In genomic region chr4:1194028-1194900, GRCh38 we compare ENCODE assay signal across 9 cellular contexts. TPM values are rescaled to one million over a fixed set of nuclear protein-coding genes. Genes with fewer than 3 reads are reported as not detected.
DNase-seq lines count a peak whose midpoint lies in the region; ATAC-seq and TF ChIP-seq lines count a peak whose summit lies in the region.
"Had no signal": no experiment of that assay in that cellular context is flagged by ENCODE, and none has a peak within 500 bp of the region (broad histone marks: within the 10 kb centered on the region; RNA-seq: fewer than 3 reads in every experiment).

No MANE protein-coding gene starts in this region.

- no peak overlapping the region for H3K4me3 Mint-ChIP-seq in GM23338
- H3K4me3 Mint-ChIP-seq in stimulated activated naive B cell treated with anti-CD40 and anti-IgM and Interleukin-4, amounts not matched to agents 10 μg/mL and 1 μg/mL and 100 μg/mL, for 72 hours, result no peak overlapping the region
- H3K4me3 Mint-ChIP-seq: dendritic cell treated with granulocyte-macrophage colony-stimulating factor and Interleukin-4, amounts not matched to agents 40 ng/mL and 50 ng/mL, for 4 days had no signal

- H3K9me3 Mint-ChIP-seq in GM23338, result no peaks in the 10 kb centered on the region; the same call in 2 of the 3 replicates
- H3K9me3 Mint-ChIP-seq in stimulated activated naive B cell treated with anti-CD40 and anti-IgM and Interleukin-4, amounts not matched to agents 10 μg/mL and 1 μg/mL and 100 μg/mL, for 72 hours, result peaks cover 2 to 5% of the 10 kb centered on the region in 2 donors
- H3K9me3 Mint-ChIP-seq: dendritic cell treated with granulocyte-macrophage colony-stimulating factor and Interleukin-4, amounts not matched to agents 40 ng/mL and 50 ng/mL, for 4 days had no signal

- peak; percentile 57 for DNase-seq in GM23338 (ENCODE audit: low spot score)
- peak in 1 of 2 donors; percentile 85 for DNase-seq in ascending aorta (ENCODE audit: low spot score in 2 of 2)
- DNase-seq in hypothalamus (lab: John Stamatoyannopoulos, UW), result peak in 34 of 51 donors; percentile 8 to 76 (median 55)
- peak; percentile 0 for DNase-seq in stimulated activated naive B cell treated with anti-CD40 and anti-IgM and Interleukin-4, amounts not matched to agents 10 μg/mL and 1 μg/mL and 100 μg/mL, for 72 hours
- DNase-seq in KG1 (lab: John Stamatoyannopoulos, UW), result no peak
- no peak for DNase-seq in stimulated activated CD4-positive, alpha-beta T cell treated with anti-CD3 and anti-CD28 coated beads, Interleukin-2, amount 100 ng/mL, for 24 hours
- DNase-seq in SHP77 treated with DMSO at 0.1 percent for 48 hours (lab: John Stamatoyannopoulos, UW), result no peak

- H3K4me3 ChIP-seq in GM23338 (no peak overlapping the region), ascending aorta (peak overlapping the region; percentile 14 to 48)

- no peaks in the 10 kb centered on the region for H3F3A ChIP-seq in GM23338 (replicated peaks; ENCODE audit: low read depth)

- TF ChIP-seq CTCF in GM23338 (conservative IDR thresholded peaks at IDR 0.05; ENCODE audit: low read depth in 2 of 2), result no peak
- TF ChIP-seq CTCF in ascending aorta (IDR thresholded peaks at IDR 0.05), result peak in 1 of 3 experiments; percentile 15

- H2AFZ ChIP-seq in GM23338, result 0 out of 2 replicates have a peak overlapping the region, but pooled peaks have one; percentile 52

- no peaks in the 10 kb centered on the region for H3K4me1 ChIP-seq in GM23338 (ENCODE audit: insufficient read depth)
- peaks cover 18 to 23% of the 10 kb centered on the region in 2 donors for H3K4me1 ChIP-seq in ascending aorta

- H3K27ac ChIP-seq in GM23338 (ENCODE audit: low read depth), result no peak overlapping the region
- H3K27ac ChIP-seq in ascending aorta, result peak overlapping the region; percentile 87 to 95

- intact Hi-C loops in ascending aorta (cut with DNase I), result loop anchor here (5.0 kb wide), 1 partner anchor 262 kb away; the partner anchor contains the start of genes GAK and TMEM175

- H3K36me3 ChIP-seq in GM23338 (ENCODE audit: insufficient read depth) (no peaks in the 10 kb centered on the region), ascending aorta (no peaks in the 10 kb centered on the region)

- H3K27me3 ChIP-seq in GM23338 (ENCODE audit: insufficient read depth) (no peaks in the 10 kb centered on the region), ascending aorta (no peaks in the 10 kb centered on the region)

- H3K27me3 Mint-ChIP-seq in GM23338 (ENCODE audit: insufficient read depth, low read depth, poor library complexity), result peaks cover 6% of the 10 kb centered on the region
- no peaks in the 10 kb centered on the region for H3K27me3 Mint-ChIP-seq in stimulated activated naive B cell treated with anti-CD40 and anti-IgM and Interleukin-4, amounts not matched to agents 10 μg/mL and 1 μg/mL and 100 μg/mL, for 72 hours
- H3K27me3 Mint-ChIP-seq: dendritic cell treated with granulocyte-macrophage colony-stimulating factor and Interleukin-4, amounts not matched to agents 40 ng/mL and 50 ng/mL, for 4 days had no signal

- no peaks in the 10 kb centered on the region for H3K36me3 Mint-ChIP-seq in GM23338 (ENCODE audit: low read depth)
- H3K36me3 Mint-ChIP-seq in stimulated activated naive B cell treated with anti-CD40 and anti-IgM and Interleukin-4, amounts not matched to agents 10 μg/mL and 1 μg/mL and 100 μg/mL, for 72 hours, result peaks cover 8 to 21% of the 10 kb centered on the region in 2 donors

- H3K27ac Mint-ChIP-seq in GM23338, result no peak overlapping the region
- H3K27ac Mint-ChIP-seq in stimulated activated naive B cell treated with anti-CD40 and anti-IgM and Interleukin-4, amounts not matched to agents 10 μg/mL and 1 μg/mL and 100 μg/mL, for 72 hours, result no peak overlapping the region
- H3K27ac Mint-ChIP-seq: dendritic cell treated with granulocyte-macrophage colony-stimulating factor and Interleukin-4, amounts not matched to agents 40 ng/mL and 50 ng/mL, for 4 days had no signal

- H3K9me2 ChIP-seq in GM23338 (ENCODE audit: insufficient read depth), result no peaks in the 10 kb centered on the region

- no peaks in the 10 kb centered on the region for H4K20me1 ChIP-seq in GM23338 (replicated peaks; ENCODE audit: insufficient read depth)

- H3K4me2 ChIP-seq in GM23338, result no peak overlapping the region

- no peaks in the 10 kb centered on the region for H3K79me2 ChIP-seq in GM23338 (replicated peaks; ENCODE audit: insufficient read depth)

- ATAC-seq in GM23338, result peak; percentile 86
- no peak for ATAC-seq in stimulated activated naive B cell treated with anti-CD40 and anti-IgM and Interleukin-4, amounts not matched to agents 10 μg/mL and 1 μg/mL and 100 μg/mL, for 72 hours (replicated peaks)
- no peak for ATAC-seq in HG02610 (IDR thresholded peaks at IDR 0.05; ENCODE audit: unreplicated experiment)

- no peaks in the 10 kb centered on the region for H3K9me3 ChIP-seq in ascending aorta

- H3K4me1 Mint-ChIP-seq in GM23338, result no peaks in the 10 kb centered on the region
- H3K4me1 Mint-ChIP-seq in stimulated activated naive B cell treated with anti-CD40 and anti-IgM and Interleukin-4, amounts not matched to agents 10 μg/mL and 1 μg/mL and 100 μg/mL, for 72 hours, result peaks cover 0 to 5% of the 10 kb centered on the region in 2 donors

TF ChIP-seq in GM23338, 12 proteins besides CTCF, POLR2A, EP300 and RAD21 (continues in another document):
- TF ChIP-seq EZH2phosphoT487 (IDR thresholded peaks at IDR 0.05; ENCODE audit: unreplicated experiment) (no peak), REST (IDR thresholded peaks at IDR 0.05; ENCODE audit: unreplicated experiment) (no peak), JUNB (IDR thresholded peaks at IDR 0.05; ENCODE audit: unreplicated experiment) (no peak), EZH2 (IDR thresholded peaks at IDR 0.05; ENCODE audit: low read depth, unreplicated experiment) (no peak), NANOG (IDR thresholded peaks at IDR 0.05; ENCODE audit: borderline replicate concordance) (no peak), ZNF114 (CRISPR knock-in tag; IDR thresholded peaks at IDR 0.05) (no peak)

RNA-seq across cellular contexts. Expression of gene SPON2, which starts 21.9 kb away (rescaled TPM):
- total RNA-seq in GM23338 (2014; rRNA removed; shearing (Covaris generic)), result 2.1 and 2.2 TPM in 2 replicates
- 1.2 and 2.4 TPM in 2 replicates for polyA plus RNA-seq in GM23338 (2016; fragmentation: Nextera tagmentation; extraction: Ambion mirVana)
- total RNA-seq in ascending aorta, result 14.0 TPM

RNA-seq across cellular contexts. Expression of gene CTBP1, which starts 54.7 kb away (rescaled TPM):
- 125 and 192 TPM in 2 replicates for total RNA-seq in GM23338 (2014; rRNA removed; shearing (Covaris generic))
- 74.0 and 89.2 TPM in 2 replicates for polyA plus RNA-seq in GM23338 (2016; fragmentation: Nextera tagmentation; extraction: Ambion mirVana)
- total RNA-seq in ascending aorta, result 273 TPM

Comparison
In these comparisons a context has a peak if more than half of its experiments do, and no peak if none do; other contexts are left out.
1. DNase-seq: peak in GM23338 (single experiment), hypothalamus (34 of 51) and stimulated activated naive B cell treated with anti-CD40 and anti-IgM and Interleukin-4, amounts not matched to agents 10 μg/mL and 1 μg/mL and 100 μg/mL, for 72 hours (single experiment); none in KG1 (single experiment), stimulated activated CD4-positive, alpha-beta T cell treated with anti-CD3 and anti-CD28 coated beads, Interleukin-2, amount 100 ng/mL, for 24 hours (0 of 2) and SHP77 treated with DMSO at 0.1 percent for 48 hours (single experiment).